In the genomic region with DNA sequence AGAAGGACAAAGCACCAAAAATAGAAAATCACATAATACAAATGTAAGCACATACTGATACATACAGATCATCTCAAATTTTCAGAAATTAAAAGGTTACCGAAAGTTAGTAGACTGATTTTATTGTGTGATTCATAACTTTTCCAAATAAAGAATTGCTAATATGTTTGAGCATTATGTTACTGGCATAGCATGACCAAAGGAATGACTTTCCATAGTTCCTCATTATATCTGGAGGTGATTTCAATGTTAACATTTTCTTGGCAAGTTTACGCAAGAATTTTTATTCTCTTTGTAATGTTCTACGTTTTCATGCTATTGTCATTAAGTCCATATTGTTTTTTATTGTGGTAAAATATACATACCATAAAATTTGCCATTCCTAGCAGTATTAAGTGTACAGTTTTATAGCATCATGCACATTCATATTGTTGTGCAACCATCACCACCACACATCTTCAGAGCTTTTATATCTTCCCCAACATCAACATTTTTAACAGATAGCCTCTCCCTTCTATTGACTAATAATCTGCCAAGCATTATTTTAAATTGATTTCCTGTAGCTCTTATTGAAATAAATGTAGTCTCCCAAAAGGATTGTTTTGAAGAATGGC, we compare ENCODE assay signal across 19 cellular contexts. TPM values are rescaled to one million over a fixed set of nuclear protein-coding genes. Genes with fewer than 3 reads are reported as not detected.
A peak's percentile ranks its signal among the peaks of the same experiment; 100 is the strongest.
DNase-seq lines count a peak whose midpoint lies in the region; ATAC-seq, FAIRE-seq and TF ChIP-seq lines count a peak whose summit lies in the region.
"Had no signal": no experiment of that assay in that cellular context is flagged by ENCODE, and none has a peak within 500 bp of the region (broad histone marks: within the 10 kb centered on the region; RNA-seq: fewer than 3 reads in every experiment).

No MANE protein-coding gene starts in this region.

- CTCF ChIA-PET in PC-3 (lab: Charles Lee): interaction anchor here (0.6 kb wide), 1 partner anchor 14 kb away, joined by 4 read pairs; no protein-coding TSS in a partner anchor

- no peak overlapping the region for H3K4me3 Mint-ChIP-seq in T-helper 17 cell
- H3K4me3 Mint-ChIP-seq: B cell; CD8-positive, alpha-beta T cell; H9; IgD-negative memory B cell had no signal

- peak overlapping the region; percentile 70 for H3K27ac ChIP-seq in PC-3 (ENCODE audit: low read length)
- H3K27ac ChIP-seq: BLaER1 treated with 17β-estradiol and CSF1 and Interleukin-3, amounts not matched to agents 10 nM and 100 nM had no signal

- POLR2A ChIA-PET in PC-3 (lab: Charles Lee; ENCODE audit: unreplicated experiment): no interaction called here

- H3K79me2 ChIP-seq in PC-3 (ENCODE audit: low read length): no peaks in the 10 kb centered on the region

- H3K9me2 ChIP-seq in PC-3 (replicated peaks; ENCODE audit: low read length): no peaks in the 10 kb centered on the region

- no peak overlapping the region for H3K4me3 ChIP-seq in PC-3 (ENCODE audit: low read length)
- H3K4me3 ChIP-seq: BLaER1 treated with 17β-estradiol and CSF1 and Interleukin-3, amounts not matched to agents 10 nM and 100 nM had no signal

- no peak overlapping the region for H3K9ac ChIP-seq in PC-3 (ENCODE audit: low read length)
- H3K9ac ChIP-seq: BLaER1 treated with 17β-estradiol and CSF1 and Interleukin-3, amounts not matched to agents 10 nM and 100 nM had no signal

- ATAC-seq in PC-3: peak; percentile 93
- no peak for ATAC-seq in T-helper 17 cell
- ATAC-seq: CD8-positive, alpha-beta T cell had no signal

- H3K4me2 ChIP-seq in PC-3 (ENCODE audit: low read length): peak overlapping the region; percentile 53

- peaks cover 19% of the 10 kb centered on the region for H3K4me1 ChIP-seq in PC-3 (ENCODE audit: insufficient read depth, low read length)

- H3K4me1 Mint-ChIP-seq in T-helper 17 cell: no peaks in the 10 kb centered on the region

- no TSS peak for BruUV-seq in PC-3 (replicated peaks; lab: Mats Ljungman, UMichigan)

- TF ChIP-seq CTCF in PC-3 (conservative IDR thresholded peaks at IDR 0.05; ENCODE audit: low read depth, low read length): no peak

- no peaks in the 10 kb centered on the region for H4K20me1 ChIP-seq in PC-3 (ENCODE audit: low read length)
- H4K20me1 ChIP-seq: BLaER1 treated with 17β-estradiol and CSF1 and Interleukin-3, amounts not matched to agents 10 nM and 100 nM had no signal

- H3K36me3 Mint-ChIP-seq in T-helper 17 cell (ENCODE audit: low read depth): peaks cover 5% of the 10 kb centered on the region
- H3K36me3 Mint-ChIP-seq: CD8-positive, alpha-beta T cell; IgD-negative memory B cell had no signal

- H3K27me3 Mint-ChIP-seq in T-helper 17 cell: peaks cover 72% of the 10 kb centered on the region

- intact Hi-C loops in PC-3 (cut with micrococcal nuclease): loop anchor here (5.0 kb wide), 1 partner anchor 34 kb away; no protein-coding TSS in a partner anchor

- DNase-seq in EH (ENCODE audit: low read depth) (peak; percentile 11), PC-3 (peak; percentile 75), GOT3 (lab: John Stamatoyannopoulos, UW) (no peak), T-helper 17 cell (no peak)
- no peak for DNase-seq in activated T-cell treated with anti-CD3 and anti-CD28 coated beads, Interleukin-2, amount 50 U/mL, for 1 hour
- DNase-seq: Calu3; CD8-positive, alpha-beta T cell; DMS 273 treated with DMSO at 0.1 percent for 48 hours; DMS53; DND-41; H9 had no signal

- H2AFZ ChIP-seq in PC-3 (ENCODE audit: low read length): no peak overlapping the region

- H3K36me3 ChIP-seq in PC-3 (ENCODE audit: low read depth, low read length): no peaks in the 10 kb centered on the region
- H3K36me3 ChIP-seq: BLaER1 treated with 17β-estradiol and CSF1 and Interleukin-3, amounts not matched to agents 10 nM and 100 nM had no signal

- H3F3A ChIP-seq in PC-3 (ENCODE audit: low read length, unreplicated experiment): no peaks in the 10 kb centered on the region

- peak; percentile 56 for FAIRE-seq in islet of Langerhans (lab: Jason Lieb, UNC)
- FAIRE-seq: G401.6, GM12892, GM18507, HTR-8/SVneo had no signal

- H3K27me3 ChIP-seq in PC-3 (ENCODE audit: low read length): no peaks in the 10 kb centered on the region
- H3K27me3 ChIP-seq: BLaER1 treated with 17β-estradiol and CSF1 and Interleukin-3, amounts not matched to agents 10 nM and 100 nM had no signal

- no peaks in the 10 kb centered on the region for H3K9me3 ChIP-seq in PC-3 (ENCODE audit: low read length)
- no peaks in the 10 kb centered on the region for H3K9me3 ChIP-seq in T-helper 17 cell (ENCODE audit: control insufficient read depth, low read length, poor library complexity, severe bottlenecking)
- H3K9me3 ChIP-seq: BLaER1 treated with 17β-estradiol and CSF1 and Interleukin-3, amounts not matched to agents 10 nM and 100 nM had no signal

- no peak overlapping the region for H3K27ac Mint-ChIP-seq in T-helper 17 cell
- H3K27ac Mint-ChIP-seq: B cell; CD8-positive, alpha-beta T cell; H9; IgD-negative memory B cell had no signal

RNA-seq across cellular contexts. Expression of a gene that starts 14.8 kb away (rescaled TPM):
- total RNA-seq in PC-3 (2014; rRNA removed) (7.0 and 7.8 TPM in 2 replicates), T-helper 17 cell (1 to 10 TPM; 3.8 to 4.6 TPM)

Comparison
In these comparisons a context has a peak if more than half of its experiments do, and no peak if none do; other contexts are left out.
1. DNase-seq: peak in EH (single experiment) and PC-3 (single experiment); none in GOT3 (single experiment), T-helper 17 cell (0 of 3) and activated T-cell treated with anti-CD3 and anti-CD28 coated beads, Interleukin-2, amount 50 U/mL, for 1 hour (single experiment).